In the genomic region with DNA sequence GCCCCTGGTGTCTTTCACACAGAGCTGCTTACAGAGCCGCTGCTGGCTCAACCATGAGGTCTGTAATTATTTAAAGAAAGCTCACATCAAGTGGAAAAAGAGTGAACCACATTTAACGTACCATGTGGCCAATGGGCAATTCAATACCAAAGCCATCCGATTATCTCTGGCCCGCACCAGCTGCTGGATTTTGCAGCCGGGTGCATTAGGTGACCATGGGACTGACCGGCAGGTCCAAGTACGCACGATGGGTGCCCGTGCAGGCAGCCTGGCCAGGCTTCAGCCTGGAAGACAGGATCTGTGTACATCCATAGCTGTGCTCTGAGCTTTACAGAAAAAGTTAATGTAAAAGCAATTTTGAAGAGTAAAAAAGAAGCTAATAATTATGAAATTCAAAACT, we compare ENCODE assay signal across 18 cellular contexts. TPM values are rescaled to one million over a fixed set of nuclear protein-coding genes. Genes with fewer than 3 reads are reported as not detected.
A peak's percentile ranks its signal among the peaks of the same experiment; 100 is the strongest.
DNase-seq lines count a peak whose midpoint lies in the region; ATAC-seq and TF ChIP-seq lines count a peak whose summit lies in the region.
"Had no signal": no experiment of that assay in that cellular context is flagged by ENCODE, and none has a peak within 500 bp of the region (broad histone marks: within the 10 kb centered on the region; RNA-seq: fewer than 3 reads in every experiment).

No MANE protein-coding gene starts in this region.

- TF ChIP-seq CTCF in heart left ventricle (IDR thresholded peaks at IDR 0.05) (no peak), WERI-Rb-1 (IDR thresholded peaks at IDR 0.05; ENCODE audit: low read depth, low read length) (no peak), transverse colon (IDR thresholded peaks at IDR 0.05) (no peak), H9 (conservative IDR thresholded peaks at IDR 0.05) (no peak)

- H2AK5ac ChIP-seq in H9 (ENCODE audit: insufficient read length, low read length): no peak overlapping the region

- H3K79me2 ChIP-seq in H9 (ENCODE audit: insufficient read depth, low read length): peaks cover 2% of the 10 kb centered on the region; the same call in 1 of the 2 replicates

- H2BK120ac ChIP-seq in H9 (ENCODE audit: low read depth, low read length, poor library complexity, severe bottlenecking): no peak overlapping the region

- no peak overlapping the region for H3K4ac ChIP-seq in H9 (ENCODE audit: low read depth, low read length)

- H3K79me1 ChIP-seq in H9 (ENCODE audit: insufficient read depth, low read depth, low read length, poor library complexity, severe bottlenecking): peaks cover 3% of the 10 kb centered on the region

- H3K4me1 Mint-ChIP-seq in H9: peaks cover 10 to 15% of the 10 kb centered on the region in 2 experiments; a peak in 2 of 4 replicates

- TF ChIP-seq EP300 in transverse colon (IDR thresholded peaks at IDR 0.05; ENCODE audit: low read depth): no peak

- H3K14ac ChIP-seq in H9 (ENCODE audit: insufficient read depth, low read length): no peak overlapping the region; the same call in 1 of the 2 replicates

- no peaks in the 10 kb centered on the region for H3K36me3 Mint-ChIP-seq in H9 (ENCODE audit: insufficient read depth in 1 of 3, low read depth in 3 of 3)

- no peaks in the 10 kb centered on the region for H3K27me3 Mint-ChIP-seq in H9 (ENCODE audit: low read depth)
- H3K27me3 Mint-ChIP-seq: CD8-positive, alpha-beta memory T cell had no signal

- no peak overlapping the region for H2BK12ac ChIP-seq in H9 (ENCODE audit: insufficient read length, low read depth, low read length)

- H3K4me1 ChIP-seq in heart left ventricle: peaks cover 0 to 61% (median 30%) of the 10 kb centered on the region in 12 donors
- peaks cover 27 to 83% (median 48%) of the 10 kb centered on the region in 4 donors for H3K4me1 ChIP-seq in transverse colon
- H3K4me1 ChIP-seq in H9 (ENCODE audit: insufficient read depth, low read length): peaks cover 2% of the 10 kb centered on the region

- no peak overlapping the region for H2AFZ ChIP-seq in H9 (ENCODE audit: low read length)

- H2BK20ac ChIP-seq in H9 (ENCODE audit: low read depth, low read length, poor library complexity, severe bottlenecking): no peak overlapping the region

- H3K27me3 ChIP-seq in heart left ventricle: no peaks in the 10 kb centered on the region
- H3K27me3 ChIP-seq in WERI-Rb-1 (ENCODE audit: insufficient read depth, low read depth, severe bottlenecking): no peaks in the 10 kb centered on the region
- no peaks in the 10 kb centered on the region for H3K27me3 ChIP-seq in transverse colon
- no peaks in the 10 kb centered on the region for H3K27me3 ChIP-seq in H9 (ENCODE audit: insufficient read depth, low read length)
- H3K27me3 ChIP-seq: BLaER1 had no signal

- H3K27ac ChIP-seq in heart left ventricle (peak overlapping the region in 7 of 12 donors; percentile 14 to 61 (median 28)), WERI-Rb-1 (no peak overlapping the region), transverse colon (peak overlapping the region; percentile 78 to 85 (median 81)), H9 (ENCODE audit: insufficient read length, low read depth, low read length) (no peak overlapping the region)
- H3K27ac ChIP-seq: BLaER1, KMS-11 had no signal

- H3K56ac ChIP-seq in H9 (ENCODE audit: insufficient read length, low read depth, low read length): no peak overlapping the region

- H3K36me3 ChIP-seq in heart left ventricle (no peaks in the 10 kb centered on the region), WERI-Rb-1 (no peaks in the 10 kb centered on the region), transverse colon (no peaks in the 10 kb centered on the region)
- H3K36me3 ChIP-seq: BLaER1 had no signal

- no peaks in the 10 kb centered on the region for H3K9me3 ChIP-seq in heart left ventricle
- no peaks in the 10 kb centered on the region for H3K9me3 ChIP-seq in WERI-Rb-1 (ENCODE audit: severe bottlenecking)
- H3K9me3 ChIP-seq in transverse colon: no peaks in the 10 kb centered on the region
- H3K9me3 ChIP-seq in H9 (ENCODE audit: control insufficient read depth, low read depth, low read length): no peaks in the 10 kb centered on the region
- H3K9me3 ChIP-seq: BLaER1 had no signal

- no peak overlapping the region for H2BK5ac ChIP-seq in H9 (ENCODE audit: insufficient read length, low read length)

- no peak overlapping the region for H4K8ac ChIP-seq in H9 (replicated peaks; ENCODE audit: insufficient read length, low read depth, low read length)

- H3K23me2 ChIP-seq in H9 (ENCODE audit: insufficient read length, low read depth, low read length, poor library complexity, severe bottlenecking): no peaks in the 10 kb centered on the region

- H4K91ac ChIP-seq in H9 (ENCODE audit: insufficient read length, low read depth, low read length): no peak overlapping the region

- no peaks in the 10 kb centered on the region for H4K20me1 ChIP-seq in H9 (ENCODE audit: control insufficient read depth, insufficient read depth, insufficient read length)

- DNase-seq in heart left ventricle (peak in 1 of 5 donors; percentile 39), Right ventricle myocardium inferior (ENCODE audit: missing footprints) (no peak), WERI-Rb-1 (peak; percentile 59), mesenteric fat pad (ENCODE audit: low spot score) (peak; percentile 59), transverse colon (no peak), DMS53 (lab: John Stamatoyannopoulos, UW) (no peak), H9 (no peak)
- DNase-seq: CD8-positive, alpha-beta memory T cell; GF-D8; GOT3; HFFc6; NCI-H1092; NCI-H345; SHP77 had no signal

- intact Hi-C loops in heart left ventricle (cut with DNase I) (loop anchor here in 2 of 10 donors (1.0 to 5.0 kb wide), 2 partner anchors 15 to 93 kb away; no protein-coding TSS in a partner anchor), Right ventricle myocardium inferior (cut with DNase I) (no loop called here), transverse colon (cut with DNase I; ENCODE audit: low total_unique reads) (no loop called here)

- H3K9me3 Mint-ChIP-seq in H9: no peaks in the 10 kb centered on the region
- H3K9me3 Mint-ChIP-seq: CD8-positive, alpha-beta memory T cell; HFFc6 had no signal

- H3T11ph ChIP-seq in H9 (ENCODE audit: low read length): no peak overlapping the region

- peak; percentile 35 to 70 (median 50) for ATAC-seq in heart left ventricle
- no peak for ATAC-seq in Right ventricle myocardium inferior
- ATAC-seq in HG02759 (IDR thresholded peaks at IDR 0.05; ENCODE audit: unreplicated experiment): no peak
- ATAC-seq: SK-N-SH treated with all-trans-retinoic acid at 6 μM for 48 hours had no signal

- no peak overlapping the region for H3K27ac Mint-ChIP-seq in H9
- H3K27ac Mint-ChIP-seq: CD8-positive, alpha-beta memory T cell; HFFc6 had no signal

- no peak overlapping the region for H3K23ac ChIP-seq in H9 (ENCODE audit: insufficient read length, low read depth, low read length)

- no peak overlapping the region for H3K18ac ChIP-seq in H9 (ENCODE audit: insufficient read length, low read depth, low read length)

- H3K4me3 ChIP-seq in heart left ventricle: no peak overlapping the region
- no peak overlapping the region for H3K4me3 ChIP-seq in WERI-Rb-1 (ENCODE audit: low read depth, low read length)
- no peak overlapping the region for H3K4me3 ChIP-seq in transverse colon
- H3K4me3 ChIP-seq: BLaER1 had no signal

- WGBS in heart left ventricle, 4 donors: 41 to 68% (median 56%) methylated on average over 9 of the region's 9 CpGs
- 82 to 93% methylated on average over 7 to 9 of the region's 9 CpGs for WGBS in transverse colon (ENCODE audit: low coverage in 1 of 2), 2 donors
- no CpG with 5 or more reads among the region's 9 CpGs for WGBS in H9 (ENCODE audit: extremely low coverage, insufficient read length, low lambda C conversion rate)

- no peak overlapping the region for H3K4me3 Mint-ChIP-seq in H9
- H3K4me3 Mint-ChIP-seq: CD8-positive, alpha-beta memory T cell; HFFc6 had no signal

- no peak overlapping the region for H4K5ac ChIP-seq in H9 (ENCODE audit: insufficient read length, low read depth, low read length)

- H3K4me2 ChIP-seq in H9 (ENCODE audit: insufficient read depth, insufficient read length, low read length): no peak overlapping the region
- H3K4me2 ChIP-seq: BLaER1, KMS-11 had no signal

- TF ChIP-seq POLR2A in heart left ventricle (IDR thresholded peaks at IDR 0.05): no peak
- no peak for TF ChIP-seq POLR2A in transverse colon (IDR thresholded peaks at IDR 0.05)

- in situ Hi-C loops in transverse colon (cut with MboI; ENCODE audit: low pct_ligation_motif_present in 1 of 4, low pct_unique_long_range_greater_than_20kb in 1 of 4, low sequenced_read_pairs in 3 of 4): no loop called here

- H3K9ac ChIP-seq in H9 (ENCODE audit: extremely low read depth, insufficient read length, low read length): no peak overlapping the region
- H3K9ac ChIP-seq: BLaER1, KMS-11 had no signal

- no peak overlapping the region for H2BK15ac ChIP-seq in H9 (ENCODE audit: low read depth, low read length)

RNA-seq across cellular contexts. Expression of a gene that starts 20.5 kb away (rescaled TPM):
- 10 to 100 TPM; 17.8 to 34.3 (median 24.4) TPM for total RNA-seq in heart left ventricle
- polyA plus RNA-seq in heart left ventricle: 10 to 100 TPM in 1 of 2 donors, 1 to 10 TPM in 1; 5.0 to 12.8 TPM
- total RNA-seq in Right ventricle myocardium inferior: 30.1 TPM
- total RNA-seq in mesenteric fat pad: 11.5 TPM
- 100 to 1,000 TPM in 1 of 4 donors, 10 to 100 TPM in 3; 39.2 to 129 (median 58.3) TPM for total RNA-seq in transverse colon
- 17.1 and 17.7 TPM in 2 replicates for total RNA-seq in H9 (2021)

Comparison
In these comparisons a context has a peak if more than half of its experiments do, and no peak if none do; other contexts are left out.
1. ATAC-seq: peak in heart left ventricle (4 of 4); none in Right ventricle myocardium inferior (single experiment) and HG02759 (single experiment).
2. DNase-seq: peak in WERI-Rb-1 (single experiment) and mesenteric fat pad (single experiment); none in Right ventricle myocardium inferior (single experiment), transverse colon (single experiment), DMS53 (single experiment) and H9 (single experiment).
3. H3K27ac ChIP-seq: peak in heart left ventricle (7 of 12) and transverse colon (4 of 4); none in WERI-Rb-1 (single experiment) and H9 (single experiment).